In genomic region chr11:94519478-94520084, GRCh38 we compare ENCODE assay signal across 8 cellular contexts. TPM values are rescaled to one million over a fixed set of nuclear protein-coding genes. Genes with fewer than 3 reads are reported as not detected.
DNase-seq lines count a peak whose midpoint lies in the region; ATAC-seq, FAIRE-seq and TF ChIP-seq lines count a peak whose summit lies in the region.
"Had no signal": no experiment of that assay in that cellular context is flagged by ENCODE, and none has a peak within 500 bp of the region (broad histone marks: within the 10 kb centered on the region; RNA-seq: fewer than 3 reads in every experiment).

No MANE protein-coding gene starts in this region.

- no peak for TF ChIP-seq POLR2A in endothelial cell of umbilical vein (IDR thresholded peaks at IDR 0.05; ENCODE audit: low read depth, low read length)

- H3K4me2 ChIP-seq in OCI-LY7 (ENCODE audit: low read length) = no peak overlapping the region
- H3K4me2 ChIP-seq in endothelial cell of umbilical vein (ENCODE audit: insufficient read depth, low read length) = no peak overlapping the region
- peak overlapping the region; percentile 35 for H3K4me2 ChIP-seq in osteoblast (ENCODE audit: insufficient read depth, low read length)

- H3K9me1 ChIP-seq in endothelial cell of umbilical vein (replicated peaks; ENCODE audit: control insufficient read depth, extremely low read depth, insufficient read depth, low read length) = no peaks in the 10 kb centered on the region

- POLR2A ChIA-PET in OCI-LY7 (lab: Charles Lee) (interaction anchor here (1.7 kb wide), 1 partner anchor 77 kb away, joined by 3 read pairs; no protein-coding TSS in a partner anchor), endothelial cell of umbilical vein (lab: Charles Lee) (no interaction called here)

- peak; percentile 48 for DNase-seq in GM10266 (ENCODE audit: extremely low spot score)
- peak; percentile 56 for DNase-seq in OCI-LY7 (ENCODE audit: low spot score)
- DNase-seq in endothelial cell of umbilical vein (ENCODE audit: low read depth, low spot score) = peak; percentile 38
- DNase-seq in osteoblast (ENCODE audit: insufficient read length, low spot score, missing footprints) = peak; percentile 58
- no peak for DNase-seq in central memory CD4-positive, alpha-beta T cell
- no peak for DNase-seq in ureter (ENCODE audit: low spot score)
- DNase-seq: right cardiac atrium had no signal

- intact Hi-C loops in OCI-LY7 (cut with micrococcal nuclease; ENCODE audit: unreplicated experiment) (loop anchor here (1.0 to 2.0 kb wide), 3 partner anchors 79 to 377 kb away; no protein-coding TSS in a partner anchor), endothelial cell of umbilical vein (cut with micrococcal nuclease) (loop anchor here (1.0 to 5.0 kb wide), 4 partner anchors 44 to 1908 kb away; no protein-coding TSS in a partner anchor)

- H2AFZ ChIP-seq in OCI-LY7 (ENCODE audit: low read length) (no peak overlapping the region), endothelial cell of umbilical vein (ENCODE audit: low read depth, low read length) (peak overlapping the region; percentile 63), osteoblast (ENCODE audit: low read length) (peak overlapping the region; percentile 77)

- H3K27ac ChIP-seq in OCI-LY7 (ENCODE audit: low read depth, low read length, poor library complexity, severe bottlenecking) = no peak overlapping the region
- H3K27ac ChIP-seq in endothelial cell of umbilical vein (ENCODE audit: insufficient read depth, low read depth, low read length) = no peak overlapping the region
- H3K27ac ChIP-seq in osteoblast (ENCODE audit: low read depth, low read length) = no peak overlapping the region

- H3K27me3 ChIP-seq in endothelial cell of umbilical vein (ENCODE audit: control insufficient read depth in 2 of 2, insufficient read depth in 2 of 2, low read length in 2 of 2) (peaks cover 12 to 13% of the 10 kb centered on the region in 2 experiments), osteoblast (ENCODE audit: insufficient read depth, low read length) (peaks cover 6% of the 10 kb centered on the region)

- H3K4me3 ChIP-seq in OCI-LY7 (ENCODE audit: low read depth, low read length, poor library complexity, severe bottlenecking) = no peak overlapping the region
- no peak overlapping the region for H3K4me3 ChIP-seq in endothelial cell of umbilical vein (replicated peaks in 1 of 3; ENCODE audit: insufficient read depth in 1 of 3, low read depth in 1 of 3, low read length in 3 of 3)
- H3K4me3 ChIP-seq in osteoblast (ENCODE audit: insufficient read depth, low read length) = no peak overlapping the region

- FAIRE-seq in endothelial cell of umbilical vein (lab: Jason Lieb, UNC) = no peak

- H3K36me3 ChIP-seq in OCI-LY7 (ENCODE audit: insufficient read depth, low read length) = no peaks in the 10 kb centered on the region
- H3K36me3 ChIP-seq in endothelial cell of umbilical vein (ENCODE audit: control insufficient read depth in 2 of 2, extremely low read depth in 1 of 2, insufficient read depth in 2 of 2, low read length in 2 of 2) = no peaks in the 10 kb centered on the region
- H3K36me3 ChIP-seq in osteoblast (ENCODE audit: insufficient read depth, low read length) = no peaks in the 10 kb centered on the region

- TF ChIP-seq CTCF in GM10266 (IDR thresholded peaks at IDR 0.05; ENCODE audit: control insufficient read depth, insufficient read depth, low read depth, missing control alignments) = peak; percentile 48
- TF ChIP-seq CTCF in OCI-LY7 (conservative IDR thresholded peaks at IDR 0.05; ENCODE audit: low read length) = peak; percentile 94
- peak; percentile 30 to 40 for TF ChIP-seq CTCF in endothelial cell of umbilical vein (IDR thresholded peaks at IDR 0.05; ENCODE audit: extremely low read depth in 1 of 2, insufficient read depth in 1 of 2, low read depth in 1 of 2, low read length in 2 of 2)
- peak; percentile 78 for TF ChIP-seq CTCF in osteoblast (IDR thresholded peaks at IDR 0.05; ENCODE audit: extremely low read depth, low read depth, low read length)

- ATAC-seq in HG02678 (IDR thresholded peaks at IDR 0.05; ENCODE audit: unreplicated experiment) = peak; percentile 48

- H4K20me1 ChIP-seq in OCI-LY7 (ENCODE audit: insufficient read depth, low read length) = no peaks in the 10 kb centered on the region
- no peaks in the 10 kb centered on the region for H4K20me1 ChIP-seq in endothelial cell of umbilical vein (replicated peaks; ENCODE audit: control insufficient read depth, extremely low read depth, insufficient read depth, low read length)
- H4K20me1 ChIP-seq in osteoblast (ENCODE audit: insufficient read depth, low read length) = no peaks in the 10 kb centered on the region

- no peaks in the 10 kb centered on the region for H3K9me3 ChIP-seq in OCI-LY7 (ENCODE audit: low read length)
- no peaks in the 10 kb centered on the region for H3K9me3 ChIP-seq in endothelial cell of umbilical vein (replicated peaks; ENCODE audit: control insufficient read depth, insufficient read depth, low read length)
- no peaks in the 10 kb centered on the region for H3K9me3 ChIP-seq in osteoblast (ENCODE audit: low read depth, low read length)

- dilution Hi-C loops in endothelial cell of umbilical vein (cut with MboI; ENCODE audit: extremely low pct_ligation_motif_present, low sequenced_read_pairs) = no loop called here

- H3K4me1 ChIP-seq in OCI-LY7 (ENCODE audit: insufficient read depth, low read length, poor library complexity, severe bottlenecking) (no peaks in the 10 kb centered on the region), endothelial cell of umbilical vein (ENCODE audit: control insufficient read depth, extremely low read depth, insufficient read depth, low read length) (no peaks in the 10 kb centered on the region), osteoblast (ENCODE audit: insufficient read depth, low read length) (no peaks in the 10 kb centered on the region)

- CTCF ChIA-PET in OCI-LY7 (lab: Charles Lee; ENCODE audit: unreplicated experiment) = interaction anchor here (1.0 to 1.1 kb wide), 2 partner anchors 76 to 77 kb away, joined by 3 read pairs; no protein-coding TSS in a partner anchor
- CTCF ChIA-PET in endothelial cell of umbilical vein (lab: Charles Lee) = interaction anchor here (0.8 to 6.3 kb wide), 12 partner anchors 12 to 624 kb away, joined by 3 to 52 read pairs (median 4); no protein-coding TSS in a partner anchor

- no peaks in the 10 kb centered on the region for H3K79me2 ChIP-seq in OCI-LY7 (ENCODE audit: insufficient read depth, low read depth, low read length)
- no peaks in the 10 kb centered on the region for H3K79me2 ChIP-seq in endothelial cell of umbilical vein (ENCODE audit: control insufficient read depth, insufficient read depth, low read length)
- no peaks in the 10 kb centered on the region for H3K79me2 ChIP-seq in osteoblast (ENCODE audit: insufficient read depth, low read length)

- no peak overlapping the region for H3K9ac ChIP-seq in endothelial cell of umbilical vein (replicated peaks; ENCODE audit: extremely low read depth, insufficient read depth, low read length)

- H3K9me2 ChIP-seq in OCI-LY7 (ENCODE audit: insufficient read depth, low read length) = no peaks in the 10 kb centered on the region

- BruUV-seq in OCI-LY7 (replicated peaks; lab: Mats Ljungman, UMichigan) = no TSS peak
- no TSS peak for BruUV-seq in endothelial cell of umbilical vein (replicated peaks; lab: Mats Ljungman, UMichigan)

RNA-seq across cellular contexts. Expression of gene C11orf97, which starts 7.3 kb away (rescaled TPM):
- not detected in 2 replicates for total RNA-seq in OCI-LY7 (2014; rRNA removed; shearing (Covaris generic))
- total RNA-seq in OCI-LY7 (2022) (not detected in 2 replicates), endothelial cell of umbilical vein (not detected in 2 replicates), osteoblast (not detected in 2 replicates), ureter (not detected)
- not detected in 2 replicates for polyA plus RNA-seq in endothelial cell of umbilical vein
- not detected in 2 replicates for polyA plus RNA-seq in endothelial cell of umbilical vein (2011; cell fraction: cytosol; rRNA removed)
- polyA plus RNA-seq in endothelial cell of umbilical vein (2011; cell fraction: nucleus; rRNA removed) = not detected in 2 replicates
- not detected in 2 replicates for polyA plus RNA-seq in endothelial cell of umbilical vein (2012)
- polyA minus RNA-seq in endothelial cell of umbilical vein = not detected in 2 replicates
- not detected for polyA minus RNA-seq in endothelial cell of umbilical vein (2011; cell fraction: cytosol; rRNA and poly(A)+ RNA removed)
- polyA minus RNA-seq in endothelial cell of umbilical vein (2011; cell fraction: nucleus; rRNA and poly(A)+ RNA removed) = not detected in 2 replicates
- total RNA-seq: right cardiac atrium had no signal
- polyA plus RNA-seq: right cardiac atrium had no signal

RNA-seq across cellular contexts. Expression of gene FUT4, which starts 24.1 kb away (rescaled TPM):
- 1.5 and 1.7 TPM in 2 replicates for total RNA-seq in OCI-LY7 (2014; rRNA removed; shearing (Covaris generic))
- total RNA-seq in OCI-LY7 (2022) (1.2 and 1.7 TPM in 2 replicates), endothelial cell of umbilical vein (4.4 and 5.3 TPM in 2 replicates), osteoblast (5.6 and 7.2 TPM in 2 replicates), ureter (6.6 TPM)
- polyA plus RNA-seq in endothelial cell of umbilical vein = 2.4 and 2.5 TPM in 2 replicates
- 1.5 and 1.7 TPM in 2 replicates for polyA plus RNA-seq in endothelial cell of umbilical vein (2011; cell fraction: cytosol; rRNA removed)
- polyA plus RNA-seq in endothelial cell of umbilical vein (2011; cell fraction: nucleus; rRNA removed) = 2.0 and 2.5 TPM in 2 replicates
- polyA plus RNA-seq in endothelial cell of umbilical vein (2012) = 2.4 and 2.5 TPM in 2 replicates
- polyA minus RNA-seq in endothelial cell of umbilical vein = 3.2 and 3.4 TPM in 2 replicates
- 0.31 TPM for polyA minus RNA-seq in endothelial cell of umbilical vein (2011; cell fraction: cytosol; rRNA and poly(A)+ RNA removed)
- 4.0 and 5.0 TPM in 2 replicates for polyA minus RNA-seq in endothelial cell of umbilical vein (2011; cell fraction: nucleus; rRNA and poly(A)+ RNA removed)

RNA-seq across cellular contexts. Expression of gene ANKRD49, which starts 25.8 kb away (rescaled TPM):
- 26.1 and 29.2 TPM in 2 replicates for total RNA-seq in OCI-LY7 (2014; rRNA removed; shearing (Covaris generic))
- total RNA-seq in OCI-LY7 (2022) = 26.8 and 28.8 TPM in 2 replicates
- total RNA-seq in endothelial cell of umbilical vein = 7.6 and 8.0 TPM in 2 replicates
- 6.0 and 7.4 TPM in 2 replicates for polyA plus RNA-seq in endothelial cell of umbilical vein
- polyA plus RNA-seq in endothelial cell of umbilical vein (2011; cell fraction: cytosol; rRNA removed) = 6.1 and 7.4 TPM in 2 replicates
- polyA plus RNA-seq in endothelial cell of umbilical vein (2011; cell fraction: nucleus; rRNA removed) = 14.6 and 19.4 TPM in 2 replicates
- 9.4 TPM in 2 replicates for polyA plus RNA-seq in endothelial cell of umbilical vein (2012)
- 5.8 and 6.4 TPM in 2 replicates for polyA minus RNA-seq in endothelial cell of umbilical vein
- polyA minus RNA-seq in endothelial cell of umbilical vein (2011; cell fraction: cytosol; rRNA and poly(A)+ RNA removed) = 4.0 TPM
- 7.9 and 11.7 TPM in 2 replicates for polyA minus RNA-seq in endothelial cell of umbilical vein (2011; cell fraction: nucleus; rRNA and poly(A)+ RNA removed)
- total RNA-seq in osteoblast = 13.0 and 14.1 TPM in 2 replicates
- 13.9 TPM for total RNA-seq in ureter

RNA-seq across cellular contexts. Expression of gene MRE11, which starts 25.9 kb away (rescaled TPM):
- 42.6 and 44.4 TPM in 2 replicates for total RNA-seq in OCI-LY7 (2014; rRNA removed; shearing (Covaris generic))
- 62.1 and 64.8 TPM in 2 replicates for total RNA-seq in OCI-LY7 (2022)
- 22.0 and 25.3 TPM in 2 replicates for total RNA-seq in endothelial cell of umbilical vein
- polyA plus RNA-seq in endothelial cell of umbilical vein = 3.0 and 4.5 TPM in 2 replicates
- polyA plus RNA-seq in endothelial cell of umbilical vein (2011; cell fraction: cytosol; rRNA removed) = 5.0 and 5.2 TPM in 2 replicates
- 18.7 and 27.6 TPM in 2 replicates for polyA plus RNA-seq in endothelial cell of umbilical vein (2011; cell fraction: nucleus; rRNA removed)
- polyA plus RNA-seq in endothelial cell of umbilical vein (2012) = 13.4 and 20.3 TPM in 2 replicates
- 8.9 and 10.1 TPM in 2 replicates for polyA minus RNA-seq in endothelial cell of umbilical vein
- polyA minus RNA-seq in endothelial cell of umbilical vein (2011; cell fraction: cytosol; rRNA and poly(A)+ RNA removed) = 12.5 TPM
- 21.0 and 32.8 TPM in 2 replicates for polyA minus RNA-seq in endothelial cell of umbilical vein (2011; cell fraction: nucleus; rRNA and poly(A)+ RNA removed)
- 10.1 and 15.0 TPM in 2 replicates for total RNA-seq in osteoblast
- 26.1 TPM for total RNA-seq in ureter

RNA-seq across cellular contexts. Expression of gene PIWIL4, which starts 47.6 kb away (rescaled TPM):
- total RNA-seq in OCI-LY7 (2014; rRNA removed; shearing (Covaris generic)) = 0.22 TPM in 1 of 2 replicates, not detected in the other
- total RNA-seq in OCI-LY7 (2022) (0.15 TPM in 1 of 2 replicates, not detected in the other), endothelial cell of umbilical vein (0.25 and 0.64 TPM in 2 replicates), osteoblast (1.8 and 2.1 TPM in 2 replicates), ureter (3.7 TPM)
- 0.55 and 0.76 TPM in 2 replicates for polyA plus RNA-seq in endothelial cell of umbilical vein
- 0.32 and 0.86 TPM in 2 replicates for polyA plus RNA-seq in endothelial cell of umbilical vein (2011; cell fraction: cytosol; rRNA removed)
- 2.9 and 3.1 TPM in 2 replicates for polyA plus RNA-seq in endothelial cell of umbilical vein (2011; cell fraction: nucleus; rRNA removed)
- 0.15 and 0.23 TPM in 2 replicates for polyA plus RNA-seq in endothelial cell of umbilical vein (2012)
- polyA minus RNA-seq in endothelial cell of umbilical vein = 0.45 and 1.9 TPM in 2 replicates
- polyA minus RNA-seq in endothelial cell of umbilical vein (2011; cell fraction: cytosol; rRNA and poly(A)+ RNA removed) = not detected
- 0.87 and 2.0 TPM in 2 replicates for polyA minus RNA-seq in endothelial cell of umbilical vein (2011; cell fraction: nucleus; rRNA and poly(A)+ RNA removed)

Comparison
In these comparisons a context has a peak if more than half of its experiments do, and no peak if none do; other contexts are left out.
1. DNase-seq: peak in GM10266 (single experiment), OCI-LY7 (single experiment), endothelial cell of umbilical vein (single experiment) and osteoblast (single experiment); none in central memory CD4-positive, alpha-beta T cell (single experiment) and ureter (single experiment).
2. CTCF ChIP-seq: peak in every context shown above with its lines; median percentile 94 in OCI-LY7; 78 in osteoblast; 48 in GM10266; 35 in endothelial cell of umbilical vein.